Comparison of ENCODE assay signal across 17 cellular contexts in the genomic region with DNA sequence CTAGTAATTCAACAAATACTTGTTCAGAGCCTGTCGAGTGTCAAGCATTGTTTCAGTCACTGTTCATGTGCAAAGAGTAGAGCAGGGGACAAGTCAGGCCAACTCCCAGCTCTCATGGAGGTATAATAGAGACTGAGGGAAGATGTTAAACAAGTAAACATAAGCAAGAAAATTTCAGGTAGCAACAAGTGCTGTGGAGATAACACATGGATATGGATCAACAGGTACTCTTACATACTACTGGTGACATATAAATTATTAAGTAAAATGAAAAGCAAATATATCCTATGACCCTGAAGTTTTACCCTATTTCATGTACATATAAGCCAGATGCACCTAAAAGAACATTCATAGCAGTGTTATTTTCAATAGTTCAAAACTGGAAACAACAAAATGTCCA.
"Had no signal": no experiment of that assay in that cellular context is flagged by ENCODE, and none has a peak within 500 bp of the region (broad histone marks: within the 10 kb centered on the region; RNA-seq: fewer than 3 reads in every experiment).

No MANE protein-coding gene starts in this region.

- ATAC-seq: gastroesophageal sphincter, heart left ventricle, left cardiac atrium, left lung, left ventricle myocardium superior, lower lobe of right lung had no signal

- H2AFZ ChIP-seq: hepatocyte had no signal

- H3K27ac ChIP-seq: coronary artery, dorsolateral prefrontal cortex, esophagus muscularis mucosa, foreskin keratinocyte, gastroesophageal sphincter, heart left ventricle, hepatocyte, left lung, lower lobe of right lung had no signal

- H3K27me3 ChIP-seq: dorsolateral prefrontal cortex, esophagus muscularis mucosa, foreskin keratinocyte, gastroesophageal sphincter, heart left ventricle, hepatocyte, left lung had no signal

- DNase-seq: dermis blood vessel endothelial cell; dorsolateral prefrontal cortex; effector CD4-positive, alpha-beta T cell; effector memory CD4-positive, alpha-beta T cell; foreskin keratinocyte; heart left ventricle; hypothalamus; left cardiac atrium; left lung; left ventricle myocardium superior; lower lobe of right lung; mesenchymal stem cell had no signal

- H3K4me1 ChIP-seq: left lung had no signal

- H3K9me3 ChIP-seq: esophagus muscularis mucosa, gastroesophageal sphincter, heart left ventricle, left lung, lower lobe of right lung, mucosa of descending colon had no signal

- H3K4me3 ChIP-seq: coronary artery, dorsolateral prefrontal cortex, esophagus muscularis mucosa, gastroesophageal sphincter, heart left ventricle, hepatocyte, left lung, lower lobe of right lung, mucosa of descending colon had no signal

- H3K36me3 ChIP-seq: gastroesophageal sphincter had no signal

- H3K4me2 ChIP-seq: hepatocyte had no signal
